In genomic region chr5:142807378-142807911, GRCh38 we compare ENCODE assay signal across 1 cellular context.
TF ChIP-seq lines count a peak whose summit lies in the region.

No MANE protein-coding gene starts in this region.

TF ChIP-seq in HCT116, 20 proteins besides CTCF, POLR2A, EP300 and RAD21 (continued from another document):
- TF ChIP-seq, protein P1, sequence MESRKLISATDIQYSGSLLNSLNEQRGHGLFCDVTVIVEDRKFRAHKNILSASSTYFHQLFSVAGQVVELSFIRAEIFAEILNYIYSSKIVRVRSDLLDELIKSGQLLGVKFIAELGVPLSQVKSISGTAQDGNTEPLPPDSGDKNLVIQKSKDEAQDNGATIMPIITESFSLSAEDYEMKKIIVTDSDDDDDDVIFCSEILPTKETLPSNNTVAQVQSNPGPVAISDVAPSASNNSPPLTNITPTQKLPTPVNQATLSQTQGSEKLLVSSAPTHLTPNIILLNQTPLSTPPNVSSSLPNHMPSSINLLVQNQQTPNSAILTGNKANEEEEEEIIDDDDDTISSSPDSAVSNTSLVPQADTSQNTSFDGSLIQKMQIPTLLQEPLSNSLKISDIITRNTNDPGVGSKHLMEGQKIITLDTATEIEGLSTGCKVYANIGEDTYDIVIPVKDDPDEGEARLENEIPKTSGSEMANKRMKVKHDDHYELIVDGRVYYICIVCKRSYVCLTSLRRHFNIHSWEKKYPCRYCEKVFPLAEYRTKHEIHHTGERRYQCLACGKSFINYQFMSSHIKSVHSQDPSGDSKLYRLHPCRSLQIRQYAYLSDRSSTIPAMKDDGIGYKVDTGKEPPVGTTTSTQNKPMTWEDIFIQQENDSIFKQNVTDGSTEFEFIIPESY (IDR thresholded peaks at IDR 0.05; ENCODE audit: extremely low read depth, insufficient replicate concordance, low read length): no peak
- TF ChIP-seq EZH2 (IDR thresholded peaks at IDR 0.05) (no peak), CBX3 (IDR thresholded peaks at IDR 0.05; ENCODE audit: low read depth) (no peak), EZH2phosphoT487 (IDR thresholded peaks at IDR 0.05; ENCODE audit: borderline replicate concordance) (no peak), ATF3 (IDR thresholded peaks at IDR 0.05) (no peak), YY1 (IDR thresholded peaks at IDR 0.05; ENCODE audit: extremely low read depth, insufficient replicate concordance, low read depth, low read length) (no peak), CEBPB (IDR thresholded peaks at IDR 0.05; ENCODE audit: low read depth) (no peak), FOSL1 (IDR thresholded peaks at IDR 0.05; ENCODE audit: low read depth) (no peak), JUND (IDR thresholded peaks at IDR 0.05) (no peak), ELF1 (IDR thresholded peaks at IDR 0.05; ENCODE audit: borderline replicate concordance, low read depth) (no peak), SIN3A (IDR thresholded peaks at IDR 0.05; ENCODE audit: low read depth) (no peak), SRF (IDR thresholded peaks at IDR 0.05; ENCODE audit: low read depth) (no peak), TCF7L2 (IDR thresholded peaks at IDR 0.05; ENCODE audit: borderline replicate concordance, extremely low read depth, insufficient read depth, insufficient read length) (no peak), SP1 (IDR thresholded peaks at IDR 0.05; ENCODE audit: low read depth) (no peak)
- TF ChIP-seq, protein P2, sequence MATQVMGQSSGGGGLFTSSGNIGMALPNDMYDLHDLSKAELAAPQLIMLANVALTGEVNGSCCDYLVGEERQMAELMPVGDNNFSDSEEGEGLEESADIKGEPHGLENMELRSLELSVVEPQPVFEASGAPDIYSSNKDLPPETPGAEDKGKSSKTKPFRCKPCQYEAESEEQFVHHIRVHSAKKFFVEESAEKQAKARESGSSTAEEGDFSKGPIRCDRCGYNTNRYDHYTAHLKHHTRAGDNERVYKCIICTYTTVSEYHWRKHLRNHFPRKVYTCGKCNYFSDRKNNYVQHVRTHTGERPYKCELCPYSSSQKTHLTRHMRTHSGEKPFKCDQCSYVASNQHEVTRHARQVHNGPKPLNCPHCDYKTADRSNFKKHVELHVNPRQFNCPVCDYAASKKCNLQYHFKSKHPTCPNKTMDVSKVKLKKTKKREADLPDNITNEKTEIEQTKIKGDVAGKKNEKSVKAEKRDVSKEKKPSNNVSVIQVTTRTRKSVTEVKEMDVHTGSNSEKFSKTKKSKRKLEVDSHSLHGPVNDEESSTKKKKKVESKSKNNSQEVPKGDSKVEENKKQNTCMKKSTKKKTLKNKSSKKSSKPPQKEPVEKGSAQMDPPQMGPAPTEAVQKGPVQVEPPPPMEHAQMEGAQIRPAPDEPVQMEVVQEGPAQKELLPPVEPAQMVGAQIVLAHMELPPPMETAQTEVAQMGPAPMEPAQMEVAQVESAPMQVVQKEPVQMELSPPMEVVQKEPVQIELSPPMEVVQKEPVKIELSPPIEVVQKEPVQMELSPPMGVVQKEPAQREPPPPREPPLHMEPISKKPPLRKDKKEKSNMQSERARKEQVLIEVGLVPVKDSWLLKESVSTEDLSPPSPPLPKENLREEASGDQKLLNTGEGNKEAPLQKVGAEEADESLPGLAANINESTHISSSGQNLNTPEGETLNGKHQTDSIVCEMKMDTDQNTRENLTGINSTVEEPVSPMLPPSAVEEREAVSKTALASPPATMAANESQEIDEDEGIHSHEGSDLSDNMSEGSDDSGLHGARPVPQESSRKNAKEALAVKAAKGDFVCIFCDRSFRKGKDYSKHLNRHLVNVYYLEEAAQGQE (IDR thresholded peaks at IDR 0.05; ENCODE audit: low read depth): no peak
- TF ChIP-seq, protein P3, sequence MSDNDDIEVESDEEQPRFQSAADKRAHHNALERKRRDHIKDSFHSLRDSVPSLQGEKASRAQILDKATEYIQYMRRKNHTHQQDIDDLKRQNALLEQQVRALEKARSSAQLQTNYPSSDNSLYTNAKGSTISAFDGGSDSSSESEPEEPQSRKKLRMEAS (IDR thresholded peaks at IDR 0.05): no peak
